Comparison of ENCODE assay signal across 9 cellular contexts in the genomic region with DNA sequence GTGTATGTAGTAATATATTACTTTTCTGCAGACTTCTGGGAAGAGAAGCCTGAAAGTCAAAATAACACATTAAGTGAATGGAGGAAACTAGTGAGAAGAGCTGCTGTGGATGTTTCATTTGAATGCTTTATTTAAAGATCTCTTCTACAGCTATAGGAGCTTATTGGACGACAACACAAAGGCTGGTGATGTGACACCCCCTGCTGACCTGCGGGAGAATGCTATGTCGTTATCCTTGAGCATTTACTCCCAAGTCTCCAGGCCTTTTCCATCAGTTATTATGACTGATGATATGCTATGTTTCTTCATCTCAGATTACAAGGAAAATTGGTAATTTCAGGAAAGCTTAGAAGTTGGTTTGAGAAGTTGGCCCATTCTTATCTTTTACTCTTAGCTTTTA. TPM values are rescaled to one million over a fixed set of nuclear protein-coding genes. Genes with fewer than 3 reads are reported as not detected.
DNase-seq lines count a peak whose midpoint lies in the region; ATAC-seq and TF ChIP-seq lines count a peak whose summit lies in the region.
"Had no signal": no experiment of that assay in that cellular context is flagged by ENCODE, and none has a peak within 500 bp of the region (broad histone marks: within the 10 kb centered on the region; RNA-seq: fewer than 3 reads in every experiment).

No MANE protein-coding gene starts in this region.

- ATAC-seq in HG03159 (IDR thresholded peaks at IDR 0.05; ENCODE audit: unreplicated experiment), result no peak

- H3K9me3 ChIP-seq in sigmoid colon, result no peaks in the 10 kb centered on the region

- H3K27me3 Mint-ChIP-seq in activated naive CD8-positive, alpha-beta T cell treated with anti-CD3 and anti-CD28 coated beads for 36 hours, result peaks cover 3% of the 10 kb centered on the region

- H3K36me3 ChIP-seq in sigmoid colon, result no peaks in the 10 kb centered on the region

- intact Hi-C loops in sigmoid colon (cut with DNase I), result no loop called here

- no peak overlapping the region for H3K27ac Mint-ChIP-seq in activated naive CD8-positive, alpha-beta T cell treated with anti-CD3 and anti-CD28 coated beads for 36 hours

- H3K4me1 Mint-ChIP-seq in activated naive CD8-positive, alpha-beta T cell treated with anti-CD3 and anti-CD28 coated beads for 36 hours, result no peaks in the 10 kb centered on the region

- no peak for TF ChIP-seq EP300 in sigmoid colon (IDR thresholded peaks at IDR 0.05)

- H3K36me3 Mint-ChIP-seq in activated naive CD8-positive, alpha-beta T cell treated with anti-CD3 and anti-CD28 coated beads for 36 hours, result no peaks in the 10 kb centered on the region

- 69 to 81% methylated on average over 3 of the region's 3 CpGs for WGBS in sigmoid colon, 2 donors

- no peak overlapping the region for H3K4me3 ChIP-seq in GM12875 (ENCODE audit: low read depth, low read length)
- no peak overlapping the region for H3K4me3 ChIP-seq in epithelial cell of esophagus (ENCODE audit: low read length)
- H3K4me3 ChIP-seq in sigmoid colon, result no peak overlapping the region

- TF ChIP-seq CTCF in GM12875 (IDR thresholded peaks at IDR 0.05; ENCODE audit: borderline replicate concordance, insufficient read depth, low read depth, low read length) (peak; percentile 31; the same call in 1 of the 2 replicates), epithelial cell of esophagus (IDR thresholded peaks at IDR 0.05; ENCODE audit: insufficient read depth, low read depth, low read length, missing control alignments) (peak; percentile 43), sigmoid colon (IDR thresholded peaks at IDR 0.05) (no peak)

- no peak overlapping the region for H3K4me3 Mint-ChIP-seq in activated naive CD8-positive, alpha-beta T cell treated with anti-CD3 and anti-CD28 coated beads for 36 hours

- H3K9me3 Mint-ChIP-seq in activated naive CD8-positive, alpha-beta T cell treated with anti-CD3 and anti-CD28 coated beads for 36 hours, result no peaks in the 10 kb centered on the region

- no peaks in the 10 kb centered on the region for H3K4me1 ChIP-seq in sigmoid colon

- no peaks in the 10 kb centered on the region for H3K27me3 ChIP-seq in sigmoid colon

- TF ChIP-seq POLR2A in sigmoid colon (IDR thresholded peaks at IDR 0.05), result no peak

- DNase-seq in A172 (ENCODE audit: low spot score), result peak; percentile 50
- peak; percentile 10 for DNase-seq in NCI-H69 (lab: John Stamatoyannopoulos, UW)
- peak; percentile 70 for DNase-seq in epithelial cell of esophagus (ENCODE audit: low read depth)
- DNase-seq in activated naive CD8-positive, alpha-beta T cell treated with anti-CD3 and anti-CD28 coated beads for 36 hours, result no peak
- no peak for DNase-seq in stimulated activated naive CD4-positive, alpha-beta T cell treated with Interleukin-2 at 50 U/mL for 16 hours (lab: John Stamatoyannopoulos, UW)
- DNase-seq in sigmoid colon, result no peak
- DNase-seq: central memory CD4-positive, alpha-beta T cell had no signal

- no peak overlapping the region for H3K27ac ChIP-seq in sigmoid colon

RNA-seq across cellular contexts. Expression of gene PLA2G4A, which starts 22.3 kb away (rescaled TPM):
- total RNA-seq in A172 (2014; rRNA removed; shearing (Covaris generic)), result 0.07 and 0.36 TPM in 2 replicates
- under 1 TPM; 0.37 to 0.48 TPM for total RNA-seq in activated naive CD8-positive, alpha-beta T cell treated with anti-CD3 and anti-CD28 coated beads for 36 hours
- total RNA-seq in sigmoid colon, result 10 to 100 TPM; 17.2 to 51.0 (median 29.0) TPM
- polyA plus RNA-seq in sigmoid colon, result 1 to 10 TPM; 3.2 to 5.0 (median 4.2) TPM

Comparison
In these comparisons a context has a peak if more than half of its experiments do, and no peak if none do; other contexts are left out.
1. DNase-seq: peak in A172 (single experiment), NCI-H69 (single experiment) and epithelial cell of esophagus (single experiment); none in activated naive CD8-positive, alpha-beta T cell treated with anti-CD3 and anti-CD28 coated beads for 36 hours (single experiment), stimulated activated naive CD4-positive, alpha-beta T cell treated with Interleukin-2 at 50 U/mL for 16 hours (single experiment) and sigmoid colon (single experiment).
2. CTCF ChIP-seq: peak in GM12875 (single experiment) and epithelial cell of esophagus (single experiment); none in sigmoid colon (0 of 4).
3. RNA of gene PLA2G4A, which starts 22.3 kb away (total RNA-seq): 17.2 to 51.0 TPM in sigmoid colon; 0.37 to 0.48 TPM in activated naive CD8-positive, alpha-beta T cell treated with anti-CD3 and anti-CD28 coated beads for 36 hours and 0.07 to 0.36 TPM in A172; every median in the first group is over 10 times any median in the second.